In the genomic region with DNA sequence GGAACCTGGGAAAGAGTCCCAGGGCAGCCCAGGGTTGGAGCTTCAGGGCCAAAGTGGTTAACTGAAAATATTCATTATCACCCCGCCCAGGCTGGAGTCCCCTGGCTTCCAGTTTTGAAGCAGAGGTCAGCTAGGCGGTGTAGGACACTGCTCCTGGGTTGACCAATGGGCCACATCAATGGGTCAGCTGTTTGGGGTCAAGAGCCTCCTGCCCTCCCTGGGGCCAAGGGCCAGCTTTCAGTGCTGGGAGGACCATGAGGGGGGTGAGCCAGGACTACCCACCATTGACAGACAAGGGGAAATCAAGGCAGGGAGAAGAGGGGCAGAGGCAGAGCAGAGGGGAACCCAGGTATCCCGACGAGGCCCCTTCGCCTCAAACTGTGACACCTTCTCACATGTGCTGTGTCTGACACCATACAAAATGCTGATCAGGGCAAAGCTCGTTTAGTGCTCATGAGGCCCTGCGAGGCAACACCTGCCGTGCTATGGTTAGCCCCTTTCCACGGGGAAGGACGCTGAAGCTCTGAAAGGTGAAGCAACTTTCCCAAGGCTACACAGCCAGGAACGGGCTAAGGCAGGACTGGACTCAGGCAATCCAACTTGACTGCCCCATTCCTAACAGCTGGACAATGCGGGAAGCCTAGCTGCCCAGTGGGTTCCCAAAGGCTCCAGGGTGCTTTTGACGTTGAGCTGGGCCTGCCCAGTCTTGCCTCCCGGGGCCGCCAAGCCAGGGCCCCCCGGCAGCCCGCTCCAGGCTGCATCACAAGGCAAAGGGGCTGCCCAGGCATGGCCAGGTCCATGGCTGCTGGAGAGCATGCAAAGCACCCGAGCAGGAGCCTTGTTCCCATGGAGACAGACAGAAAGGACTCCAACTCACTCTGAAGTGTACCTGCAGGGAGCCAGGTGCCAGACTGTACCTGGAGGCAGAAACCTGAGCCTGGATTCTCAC, we compare ENCODE assay signal across 10 cellular contexts. TPM values are rescaled to one million over a fixed set of nuclear protein-coding genes. Genes with fewer than 3 reads are reported as not detected.
DNase-seq lines count a peak whose midpoint lies in the region; ATAC-seq, FAIRE-seq and TF ChIP-seq lines count a peak whose summit lies in the region.
"Had no signal": no experiment of that assay in that cellular context is flagged by ENCODE, and none has a peak within 500 bp of the region (broad histone marks: within the 10 kb centered on the region; RNA-seq: fewer than 3 reads in every experiment).

No MANE protein-coding gene starts in this region.

- no peaks in the 10 kb centered on the region for H3K27me3 ChIP-seq in bronchial epithelial cell (ENCODE audit: control insufficient read depth, insufficient read depth, low read length)
- H3K27me3 ChIP-seq in neural progenitor cell = peaks cover 58% of the 10 kb centered on the region

- no peak for FAIRE-seq in bronchial epithelial cell (lab: Jason Lieb, UNC)
- FAIRE-seq: endometrium had no signal

- H3K36me3 Mint-ChIP-seq in neural progenitor cell = no peaks in the 10 kb centered on the region

- H3K9me3 Mint-ChIP-seq in neural progenitor cell = no peaks in the 10 kb centered on the region

- no peaks in the 10 kb centered on the region for H3K79me2 ChIP-seq in neural progenitor cell (ENCODE audit: low read depth)

- peak overlapping the region; percentile 100 for H3K4me2 ChIP-seq in neural progenitor cell

- H3K4me1 ChIP-seq in neural progenitor cell = peaks cover 21% of the 10 kb centered on the region

- peaks cover 17% of the 10 kb centered on the region for H3K4me1 Mint-ChIP-seq in neural progenitor cell

- TF ChIP-seq CTCF in bronchial epithelial cell (IDR thresholded peaks at IDR 0.05; ENCODE audit: insufficient read depth, low read length, severe bottlenecking) = no peak
- TF ChIP-seq CTCF in neural progenitor cell (IDR thresholded peaks at IDR 0.05) = no peak

- ATAC-seq in GM21576 (IDR thresholded peaks at IDR 0.05; ENCODE audit: unreplicated experiment) = no peak

- H3K27me3 Mint-ChIP-seq in neural progenitor cell (ENCODE audit: insufficient read depth, low read depth) = peaks cover 19% of the 10 kb centered on the region

- no peaks in the 10 kb centered on the region for H3K9me3 ChIP-seq in neural progenitor cell (ENCODE audit: low read depth)

- H3K4me3 ChIP-seq in bronchial epithelial cell (ENCODE audit: low read depth, low read length) (no peak overlapping the region), neural progenitor cell (no peak overlapping the region)

- H4K20me1 ChIP-seq in neural progenitor cell (ENCODE audit: low read depth) = peaks cover 12% of the 10 kb centered on the region

- H3K9ac ChIP-seq in neural progenitor cell = no peak overlapping the region

- DNase-seq in DMS53 (lab: John Stamatoyannopoulos, UW) (peak; percentile 83), NCI-H187 treated with DMSO at 0.1 percent for 48 hours (lab: John Stamatoyannopoulos, UW) (peak; percentile 92), bronchial epithelial cell (ENCODE audit: low read depth) (peak; percentile 71), neural progenitor cell (ENCODE audit: low spot score) (no peak), GDM1 (lab: John Stamatoyannopoulos, UW) (no peak), NOMO-1 treated with dmso at 0.1 percent for 144 hours (lab: John Stamatoyannopoulos, UW; ENCODE audit: unreplicated experiment) (no peak)
- no peak for DNase-seq in stimulated activated CD4-positive, alpha-beta T cell treated with anti-CD3 and anti-CD28 coated beads, Interleukin-2, amount 100 ng/mL, for 24 hours
- DNase-seq: OCI-M1 had no signal

- peak overlapping the region; percentile 62 for H3K4me3 Mint-ChIP-seq in neural progenitor cell

- H2AFZ ChIP-seq in neural progenitor cell (replicated peaks) = no peak overlapping the region

- no peak overlapping the region for H3K27ac ChIP-seq in neural progenitor cell

- no peaks in the 10 kb centered on the region for H3K36me3 ChIP-seq in bronchial epithelial cell (ENCODE audit: control insufficient read depth, insufficient read depth, low read length)
- no peaks in the 10 kb centered on the region for H3K36me3 ChIP-seq in neural progenitor cell

- H3F3A ChIP-seq in neural progenitor cell (ENCODE audit: low read depth) = peaks cover 21% of the 10 kb centered on the region

- H3K27ac Mint-ChIP-seq in neural progenitor cell = no peak overlapping the region

RNA-seq across cellular contexts. Expression of a gene that starts 2.0 kb away (rescaled TPM):
- 4.6 and 5.3 TPM in 2 replicates for total RNA-seq in bronchial epithelial cell
- total RNA-seq in neural progenitor cell (ENCODE audit: low replicate concordance) = 0.03 and 0.06 TPM in 2 replicates

RNA-seq across cellular contexts. Expression of a gene that starts 20.4 kb away (rescaled TPM):
- total RNA-seq in bronchial epithelial cell (41.6 and 74.8 TPM in 2 replicates), neural progenitor cell (ENCODE audit: low replicate concordance) (71.8 and 99.9 TPM in 2 replicates)

Comparison
In these comparisons a context has a peak if more than half of its experiments do, and no peak if none do; other contexts are left out.
1. DNase-seq: peak in DMS53 (single experiment), NCI-H187 treated with DMSO at 0.1 percent for 48 hours (single experiment) and bronchial epithelial cell (single experiment); none in neural progenitor cell (single experiment), GDM1 (single experiment), NOMO-1 treated with dmso at 0.1 percent for 144 hours (single experiment) and stimulated activated CD4-positive, alpha-beta T cell treated with anti-CD3 and anti-CD28 coated beads, Interleukin-2, amount 100 ng/mL, for 24 hours (0 of 2).